In the genomic region with DNA sequence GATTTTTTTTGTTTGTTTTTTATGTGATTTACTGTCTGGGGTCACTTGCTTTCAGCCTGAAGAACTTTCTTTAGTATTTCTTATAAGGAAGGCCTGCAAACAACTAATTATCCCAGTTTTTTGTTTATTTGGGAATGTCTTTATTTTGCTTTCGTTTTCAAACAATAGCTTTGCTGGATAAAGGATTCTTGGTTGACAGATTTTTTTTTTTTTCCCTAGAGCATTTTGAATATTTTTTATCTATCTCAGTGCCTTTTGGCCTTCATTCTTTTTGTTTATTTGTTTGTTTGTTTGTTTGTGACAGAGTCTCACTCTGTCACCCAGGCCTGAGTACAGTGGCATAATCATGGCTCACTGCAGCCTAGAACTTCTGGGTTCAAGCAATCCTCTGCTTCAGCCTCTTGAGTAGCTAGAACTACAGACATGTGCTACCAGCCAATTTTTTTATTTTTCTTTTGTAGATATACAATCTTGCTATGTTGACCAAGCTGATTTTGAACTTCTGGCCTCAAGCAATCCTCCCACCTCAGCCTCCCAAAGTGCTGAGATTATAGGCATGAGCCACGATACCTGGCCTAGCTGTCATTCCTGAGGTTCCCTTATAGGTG, we compare ENCODE assay signal across 3 cellular contexts.
TF ChIP-seq lines count a peak whose summit lies in the region.

No MANE protein-coding gene starts in this region.

TF ChIP-seq in A549, 52 proteins besides CTCF, POLR2A, EP300 and RAD21:
- TF ChIP-seq MYC (IDR thresholded peaks at IDR 0.05; ENCODE audit: borderline replicate concordance, low read length) = no peak
- TF ChIP-seq USF2 (IDR thresholded peaks at IDR 0.05) = 0 out of 2 replicates have a peak, but pooled peaks have one; percentile 1
- no peak for TF ChIP-seq BCL3 (IDR thresholded peaks at IDR 0.05)

TF ChIP-seq in HEK293T, 16 proteins besides CTCF, POLR2A, EP300 and RAD21:
- TF ChIP-seq ZNF384 (IDR thresholded peaks at IDR 0.05) = peak; percentile 77
- TF ChIP-seq FOXM1 (IDR thresholded peaks at IDR 0.05; ENCODE audit: borderline replicate concordance) = no peak

TF ChIP-seq in GM12878, 131 proteins besides CTCF, POLR2A, EP300 and RAD21:
- TF ChIP-seq ZNF384 (IDR thresholded peaks at IDR 0.05; ENCODE audit: borderline replicate concordance, low read depth, low read length) = peak; percentile 57; the same call in 1 of the 2 replicates
- no peak for TF ChIP-seq NRF1 (conservative IDR thresholded peaks at IDR 0.05; ENCODE audit: low read depth, low read length)
- no peak for TF ChIP-seq ATF2 (IDR thresholded peaks at IDR 0.05; ENCODE audit: low read length)
